ENCODE assay signal across 8 cellular contexts in the genomic region with DNA sequence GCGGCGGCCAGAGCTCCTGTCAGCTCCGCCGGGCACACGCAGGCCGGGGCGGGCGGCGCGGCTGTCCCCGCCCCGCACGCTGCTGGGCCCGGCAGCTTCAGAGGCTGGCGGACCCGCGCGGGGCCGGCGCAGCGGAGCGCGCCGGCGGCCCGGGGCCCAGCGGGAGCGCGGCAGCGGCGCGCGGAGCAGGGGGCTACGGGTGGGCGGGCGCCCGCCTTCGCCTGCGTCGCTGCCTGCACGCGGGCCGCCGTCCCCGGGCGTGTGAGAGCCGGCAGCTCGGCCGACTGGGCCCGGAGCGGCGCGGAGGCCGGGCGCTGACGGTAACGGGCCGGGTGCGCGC. TPM values are rescaled to one million over a fixed set of nuclear protein-coding genes. Genes with fewer than 3 reads are reported as not detected.
DNase-seq lines count a peak whose midpoint lies in the region; ATAC-seq and TF ChIP-seq lines count a peak whose summit lies in the region.

No MANE protein-coding gene starts in this region.

- H3K9me3 Mint-ChIP-seq in Caco-2 (ENCODE audit: unreplicated experiment) (no peaks in the 10 kb centered on the region), WTC11 (no peaks in the 10 kb centered on the region)

- TF ChIP-seq CTCF in Caco-2 (IDR thresholded peaks at IDR 0.05; ENCODE audit: insufficient read depth in 1 of 2, low read depth in 1 of 2, low read length in 1 of 2, severe bottlenecking in 1 of 2, unreplicated experiment in 1 of 2) (no peak), WTC11 (IDR thresholded peaks at IDR 0.05) (no peak)

- H3K9me3 ChIP-seq in Caco-2 (no peaks in the 10 kb centered on the region), HUES48 (ENCODE audit: control insufficient read depth, insufficient read depth, low read length) (no peaks in the 10 kb centered on the region), neuron (ENCODE audit: low read length) (no peaks in the 10 kb centered on the region)

- peak overlapping the region; percentile 98 for H2AFZ ChIP-seq in neuron (ENCODE audit: low read depth, low read length)

- no peak overlapping the region for H3K9ac ChIP-seq in HUES48 (ENCODE audit: low read depth, low read length)

- BruUV-seq in Caco-2 (replicated peaks; lab: Mats Ljungman, UMichigan): no TSS peak

- H3K4me1 ChIP-seq in Caco-2: 0 out of 2 replicates have a peak, but pooled peaks cover 7% of the 10 kb centered on the region
- H3K4me1 ChIP-seq in HUES48 (ENCODE audit: control insufficient read depth, insufficient read depth, low read length): peaks cover 16% of the 10 kb centered on the region
- H3K4me1 ChIP-seq in neuron (ENCODE audit: insufficient read depth, low read length): peaks cover 13% of the 10 kb centered on the region

- no peak for ATAC-seq in WTC11
- ATAC-seq in stimulated activated naive CD8-positive, alpha-beta T cell treated with anti-CD3 and anti-CD28 coated beads, Interleukin-15, Interleukin-2, amounts not matched to agents 100 U/mL and 50 U/mL, for 24 hours: no peak

- POLR2A ChIA-PET in Caco-2 (lab: Charles Lee) (interaction anchor here (0.5 to 1.7 kb wide), 7 partner anchors 27 to 1735 kb away, joined by 3 to 7 read pairs (median 5); a partner anchor contains a TSS), WTC11 (lab: Charles Lee) (interaction anchor here (0.5 to 2.5 kb wide), 6 partner anchors 30 to 1028 kb away, joined by 3 to 17 read pairs (median 5); a partner anchor contains a TSS)

- H3K27ac Mint-ChIP-seq in Caco-2 (ENCODE audit: unreplicated experiment) (peak overlapping the region; percentile 67), WTC11 (no peak overlapping the region)

- H3K4me1 Mint-ChIP-seq in Caco-2 (ENCODE audit: low read depth, unreplicated experiment): no peaks in the 10 kb centered on the region
- peaks cover 23% of the 10 kb centered on the region for H3K4me1 Mint-ChIP-seq in WTC11

- peaks cover 2% of the 10 kb centered on the region for H3K27me3 Mint-ChIP-seq in Caco-2 (ENCODE audit: insufficient read depth, unreplicated experiment)
- peaks cover 26% of the 10 kb centered on the region for H3K27me3 Mint-ChIP-seq in WTC11 (ENCODE audit: low read depth)

- intact Hi-C loops in Caco-2 (cut with micrococcal nuclease; ENCODE audit: unreplicated experiment): loop anchor here (1.0 to 5.0 kb wide), 2 partner anchors 32 to 370 kb away; no protein-coding TSS in a partner anchor

- peak overlapping the region; percentile 32 for H3K27ac ChIP-seq in HUES48 (ENCODE audit: low read depth, low read length)
- peak overlapping the region; percentile 98 for H3K27ac ChIP-seq in cingulate gyrus (ENCODE audit: low read depth, low read length)

- peaks cover 11% of the 10 kb centered on the region for H3K36me3 Mint-ChIP-seq in Caco-2 (ENCODE audit: insufficient read depth, unreplicated experiment)
- peaks cover 7% of the 10 kb centered on the region for H3K36me3 Mint-ChIP-seq in WTC11

- H3K4me3 ChIP-seq in Caco-2 (ENCODE audit: low read depth, low read length) (peak overlapping the region; percentile 51), HUES48 (ENCODE audit: low read depth, low read length) (peak overlapping the region; percentile 93), neuron (ENCODE audit: low read length) (peak overlapping the region; percentile 54)

- DNase-seq in Caco-2 (no peak), WTC11 (ENCODE audit: low spot score) (no peak), NCI-H2081 (lab: John Stamatoyannopoulos, UW) (no peak), NCI-H446 (lab: John Stamatoyannopoulos, UW) (no peak)
- no peak for DNase-seq in stimulated activated naive CD8-positive, alpha-beta T cell treated with anti-CD3 and anti-CD28 coated beads, Interleukin-15, Interleukin-2, amounts not matched to agents 100 U/mL and 50 U/mL, for 24 hours

- CTCF ChIA-PET in Caco-2 (lab: Charles Lee): interaction anchor here (0.5 to 6.0 kb wide), 10 partner anchors 27 to 609 kb away, joined by 3 to 53 read pairs (median 5); a partner anchor contains a TSS
- CTCF ChIA-PET in WTC11 (lab: Charles Lee): interaction anchor here (0.6 to 7.3 kb wide), 17 partner anchors 8 to 627 kb away, joined by 3 to 194 read pairs (median 6); a partner anchor contains a TSS

- H3K4me3 Mint-ChIP-seq in Caco-2 (ENCODE audit: unreplicated experiment): peak overlapping the region; percentile 89
- no peak overlapping the region for H3K4me3 Mint-ChIP-seq in WTC11

- H3K27me3 ChIP-seq in Caco-2 (replicated peaks; ENCODE audit: control insufficient read depth, insufficient read depth, low read length) (no peaks in the 10 kb centered on the region), HUES48 (ENCODE audit: control insufficient read depth, insufficient read depth, low read length) (peaks cover 20% of the 10 kb centered on the region), neuron (ENCODE audit: insufficient read depth, low read length) (no peaks in the 10 kb centered on the region)

- no peaks in the 10 kb centered on the region; the same call in 1 of the 2 replicates for H3K36me3 ChIP-seq in Caco-2 (ENCODE audit: control insufficient read depth, insufficient read depth, low read length)
- peaks cover 7% of the 10 kb centered on the region; the same call in 1 of the 2 replicates for H3K36me3 ChIP-seq in HUES48 (ENCODE audit: control insufficient read depth, insufficient read depth, low read length)
- H3K36me3 ChIP-seq in neuron (ENCODE audit: insufficient read depth, low read length): peaks cover 23% of the 10 kb centered on the region

TF ChIP-seq in WTC11, 78 proteins besides CTCF, POLR2A, EP300 and RAD21:
- TF ChIP-seq, protein P1, sequence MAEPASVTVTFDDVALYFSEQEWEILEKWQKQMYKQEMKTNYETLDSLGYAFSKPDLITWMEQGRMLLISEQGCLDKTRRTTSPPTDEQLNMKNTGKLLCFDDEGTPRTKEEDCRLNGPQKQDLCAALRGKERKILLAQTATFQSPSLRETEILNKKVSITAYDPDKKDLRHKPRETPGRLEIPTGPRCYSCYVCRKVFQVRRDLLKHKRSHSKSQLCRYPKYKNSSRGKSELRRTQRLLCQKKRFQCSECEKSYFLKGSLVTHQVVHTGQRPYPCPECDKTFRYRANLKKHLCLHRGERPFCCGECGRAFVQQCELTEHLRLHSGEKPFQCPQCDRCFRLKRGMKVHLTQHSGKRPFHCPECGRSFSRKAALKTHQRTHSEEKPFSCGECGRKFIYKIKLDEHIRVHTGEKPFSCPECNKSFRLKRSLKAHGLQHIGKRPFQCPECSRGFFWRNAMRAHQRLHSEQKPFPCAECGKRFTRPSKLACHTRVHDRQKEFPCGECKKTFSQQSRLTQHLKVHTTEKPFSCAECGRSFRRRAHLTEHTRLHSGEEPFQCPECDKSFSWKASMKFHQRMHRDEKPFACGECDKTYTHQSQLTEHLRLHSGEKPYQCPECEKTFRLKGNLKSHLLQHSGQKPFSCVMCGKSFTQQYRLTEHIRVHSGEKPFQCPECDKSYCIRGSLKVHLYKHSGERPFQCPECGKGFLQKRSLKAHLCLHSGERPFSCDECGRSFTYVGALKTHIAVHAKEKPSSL (CRISPR knock-in tag; conservative IDR thresholded peaks at IDR 0.05): no peak
- TF ChIP-seq ESRRA (CRISPR knock-in tag; IDR thresholded peaks at IDR 0.05; ENCODE audit: borderline replicate concordance) (no peak), ZNF263 (CRISPR knock-in tag; IDR thresholded peaks at IDR 0.05; ENCODE audit: low read depth) (no peak), SOX15 (CRISPR knock-in tag; IDR thresholded peaks at IDR 0.05) (no peak), NFATC4 (CRISPR knock-in tag; IDR thresholded peaks at IDR 0.05) (no peak), FOXJ3 (CRISPR knock-in tag; IDR thresholded peaks at IDR 0.05; ENCODE audit: borderline replicate concordance) (no peak), FOXP1 (CRISPR knock-in tag; IDR thresholded peaks at IDR 0.05; ENCODE audit: borderline replicate concordance) (no peak), MYBL2 (CRISPR knock-in tag; IDR thresholded peaks at IDR 0.05) (no peak), NFYB (CRISPR knock-in tag; conservative IDR thresholded peaks at IDR 0.05; ENCODE audit: low read depth) (no peak), TP53 (CRISPR knock-in tag; IDR thresholded peaks at IDR 0.05) (no peak)
- TF ChIP-seq, protein P2, sequence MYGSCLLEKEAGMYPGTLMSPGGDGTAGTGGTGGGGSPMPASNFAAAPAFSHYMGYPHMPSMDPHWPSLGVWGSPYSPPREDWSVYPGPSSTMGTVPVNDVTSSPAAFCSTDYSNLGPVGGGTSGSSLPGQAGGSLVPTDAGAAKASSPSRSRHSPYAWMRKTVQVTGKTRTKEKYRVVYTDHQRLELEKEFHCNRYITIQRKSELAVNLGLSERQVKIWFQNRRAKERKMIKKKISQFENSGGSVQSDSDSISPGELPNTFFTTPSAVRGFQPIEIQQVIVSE (CRISPR knock-in tag; IDR thresholded peaks at IDR 0.05; ENCODE audit: borderline replicate concordance): no peak

RNA-seq across cellular contexts. Expression of a gene that starts 0.5 kb away (rescaled TPM):
- total RNA-seq in Caco-2 (2022): 64.9 and 69.8 TPM in 2 replicates
- 27.9 to 31.5 TPM (median 31.0 TPM) in 3 replicates for total RNA-seq in WTC11 (2021)

RNA-seq across cellular contexts. Expression of a gene that starts 18.3 kb away (rescaled TPM):
- 1.7 and 1.8 TPM in 2 replicates for total RNA-seq in Caco-2 (2022)
- 9.7 to 10.2 TPM (median 10.0 TPM) in 3 replicates for total RNA-seq in WTC11 (2021)

RNA-seq across cellular contexts. Expression of a gene that starts 29.7 kb away (rescaled TPM):
- 20.0 and 21.6 TPM in 2 replicates for total RNA-seq in Caco-2 (2022)
- 16.4 to 23.6 TPM (median 21.7 TPM) in 3 replicates for total RNA-seq in WTC11 (2021)

RNA-seq across cellular contexts. Expression of a gene that starts 32.5 kb away (rescaled TPM):
- total RNA-seq in Caco-2 (2022) (62.6 and 63.8 TPM in 2 replicates), WTC11 (2021) (92.1 to 102 TPM (median 101 TPM) in 3 replicates)

RNA-seq across cellular contexts. Expression of a gene that starts 34.2 kb away (rescaled TPM):
- total RNA-seq in Caco-2 (2022) (41.5 and 43.0 TPM in 2 replicates), WTC11 (2021) (36.8 to 46.3 TPM (median 38.6 TPM) in 3 replicates)
